15 cellular contexts compared by ENCODE assay signal in the genomic region with DNA sequence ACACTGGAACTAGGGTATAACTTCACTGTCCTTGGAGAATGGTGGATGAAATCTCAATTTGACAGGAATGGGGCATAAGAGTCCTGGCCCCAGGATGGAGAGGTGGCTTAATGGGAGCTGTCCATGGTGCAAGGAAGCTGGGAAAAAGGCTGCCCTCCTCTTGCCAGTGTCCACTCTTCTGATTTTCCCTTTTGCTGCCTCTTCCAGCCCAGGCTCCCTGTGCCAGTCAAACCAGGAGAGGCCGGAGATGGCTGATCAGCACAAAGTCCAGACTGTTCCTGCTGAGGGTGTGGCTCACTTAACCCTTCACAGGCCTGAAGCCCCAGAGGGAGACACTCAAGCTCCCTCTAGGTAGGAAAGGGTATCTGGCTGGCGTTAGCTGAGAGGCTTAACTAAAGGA. TPM values are rescaled to one million over a fixed set of nuclear protein-coding genes. Genes with fewer than 3 reads are reported as not detected.
A peak's percentile ranks its signal among the peaks of the same experiment; 100 is the strongest.
DNase-seq lines count a peak whose midpoint lies in the region; ATAC-seq and TF ChIP-seq lines count a peak whose summit lies in the region.
"Had no signal": no experiment of that assay in that cellular context is flagged by ENCODE, and none has a peak within 500 bp of the region (broad histone marks: within the 10 kb centered on the region; RNA-seq: fewer than 3 reads in every experiment).

A gene (minus strand): TSS at position 240 of the 400 bp plus-strand sequence. CDS start 1,806 bp downstream, outside the sequence.

- no peaks in the 10 kb centered on the region for H3K36me3 ChIP-seq in upper lobe of left lung
- H3K36me3 ChIP-seq in adrenal gland (replicated peaks in 1 of 2) = no peaks in the 10 kb centered on the region
- H3K36me3 ChIP-seq: right atrium auricular region, tibial nerve had no signal

- 58 to 64% methylated on average over 1 to 2 of the region's 2 CpGs for WGBS in upper lobe of left lung, 2 donors
- WGBS in adrenal gland, 4 donors = 70 to 82% (median 78%) methylated on average over 2 of the region's 2 CpGs

- TF ChIP-seq EP300 in upper lobe of left lung (IDR thresholded peaks at IDR 0.05) = no peak

- H3K36me3 Mint-ChIP-seq in HFFc6 (ENCODE audit: low read depth) (peaks cover 5% of the 10 kb centered on the region; the same call in 1 of the 2 replicates), WTC11 (peaks cover 10% of the 10 kb centered on the region)
- H3K36me3 Mint-ChIP-seq: activated naive CD8-positive, alpha-beta T cell had no signal

- H3K27me3 ChIP-seq in upper lobe of left lung (no peaks in the 10 kb centered on the region), adrenal gland (no peaks in the 10 kb centered on the region)
- H3K27me3 ChIP-seq: right atrium auricular region, tibial nerve had no signal

- intact Hi-C loops in adrenal gland (cut with DNase I) = no loop called here

- H3K4me1 ChIP-seq in upper lobe of left lung (peaks cover 0 to 11% (median 6%) of the 10 kb centered on the region in 4 donors), adrenal gland (replicated peaks in 1 of 2) (no peaks in the 10 kb centered on the region)
- H3K4me1 ChIP-seq: right atrium auricular region had no signal

- H3K9me3 ChIP-seq in upper lobe of left lung (no peaks in the 10 kb centered on the region), adrenal gland (replicated peaks in 1 of 3) (no peaks in the 10 kb centered on the region)
- H3K9me3 ChIP-seq: right atrium auricular region, tibial nerve had no signal

- TF ChIP-seq CTCF in 22Rv1 (IDR thresholded peaks at IDR 0.05) (no peak), HFFc6 (IDR thresholded peaks at IDR 0.05) (no peak), WTC11 (IDR thresholded peaks at IDR 0.05) (no peak), upper lobe of left lung (IDR thresholded peaks at IDR 0.05) (no peak), adrenal gland (IDR thresholded peaks at IDR 0.05) (no peak)

- no peak for TF ChIP-seq POLR2A in upper lobe of left lung (IDR thresholded peaks at IDR 0.05)
- no peak for TF ChIP-seq POLR2A in adrenal gland (IDR thresholded peaks at IDR 0.05)

- no peak within 1 kb of the TSS for H3K4me3 Mint-ChIP-seq in HFFc6
- no peak within 1 kb of the TSS for H3K4me3 Mint-ChIP-seq in WTC11
- H3K4me3 Mint-ChIP-seq: activated naive CD8-positive, alpha-beta T cell; memory B cell had no signal

- H3K27ac Mint-ChIP-seq in HFFc6 (no peak within 1 kb of the TSS), WTC11 (no peak within 1 kb of the TSS)
- H3K27ac Mint-ChIP-seq: activated naive CD8-positive, alpha-beta T cell; memory B cell had no signal

- H3K4me1 Mint-ChIP-seq in HFFc6 (ENCODE audit: low read depth) (peaks cover 40% of the 10 kb centered on the region), WTC11 (no peaks in the 10 kb centered on the region)

- peaks cover 10% of the 10 kb centered on the region for H3K27me3 Mint-ChIP-seq in HFFc6 (ENCODE audit: insufficient read depth)
- no peaks in the 10 kb centered on the region for H3K27me3 Mint-ChIP-seq in WTC11 (ENCODE audit: low read depth)
- H3K27me3 Mint-ChIP-seq: activated naive CD8-positive, alpha-beta T cell; memory B cell had no signal

- peak; percentile 60 for ATAC-seq in WTC11
- ATAC-seq in left lobe of liver = peak; percentile 74
- ATAC-seq in upper lobe of left lung (ENCODE audit: low FRiP score in 2 of 2) = no peak

- peak; percentile 15 for DNase-seq in HFFc6
- DNase-seq in WTC11 (ENCODE audit: low spot score) = no peak
- no peak for DNase-seq in left lobe of liver (ENCODE audit: low spot score)
- DNase-seq in upper lobe of left lung = no peak
- DNase-seq in adrenal gland = no peak
- no peak for DNase-seq in GM19240 (ENCODE audit: insufficient read length, low spot score)
- no peak for DNase-seq in NCI-H446 (lab: John Stamatoyannopoulos, UW)
- DNase-seq: glutamatergic neuron, NCI-H1694 treated with DMSO at 0.1 percent for 48 hours had no signal

- H3K9me3 Mint-ChIP-seq in HFFc6 (no peaks in the 10 kb centered on the region), WTC11 (peaks cover 5% of the 10 kb centered on the region)
- H3K9me3 Mint-ChIP-seq: memory B cell had no signal

- no peak within 1 kb of the TSS for H3K4me3 ChIP-seq in upper lobe of left lung
- H3K4me3 ChIP-seq in adrenal gland = no peak within 1 kb of the TSS
- H3K4me3 ChIP-seq: right atrium auricular region had no signal

- CTCF ChIA-PET in WTC11 (lab: Charles Lee) = interaction anchor here (0.9 to 4.4 kb wide), 6 partner anchors 12 to 62 kb away, joined by 3 to 25 read pairs (median 6); a partner anchor contains a TSS

- POLR2A ChIA-PET in WTC11 (lab: Charles Lee) = interaction anchor here (0.5 kb wide), 1 partner anchor 32 kb away, joined by 3 read pairs; no protein-coding TSS in a partner anchor

- peak within 1 kb of the TSS; percentile 72 for H3K27ac ChIP-seq in 22Rv1
- H3K27ac ChIP-seq in upper lobe of left lung = no peak within 1 kb of the TSS
- H3K27ac ChIP-seq in adrenal gland = no peak within 1 kb of the TSS
- H3K27ac ChIP-seq: right atrium auricular region had no signal

TF ChIP-seq in WTC11, 78 proteins besides CTCF, POLR2A, EP300 and RAD21:
- TF ChIP-seq, protein P1, sequence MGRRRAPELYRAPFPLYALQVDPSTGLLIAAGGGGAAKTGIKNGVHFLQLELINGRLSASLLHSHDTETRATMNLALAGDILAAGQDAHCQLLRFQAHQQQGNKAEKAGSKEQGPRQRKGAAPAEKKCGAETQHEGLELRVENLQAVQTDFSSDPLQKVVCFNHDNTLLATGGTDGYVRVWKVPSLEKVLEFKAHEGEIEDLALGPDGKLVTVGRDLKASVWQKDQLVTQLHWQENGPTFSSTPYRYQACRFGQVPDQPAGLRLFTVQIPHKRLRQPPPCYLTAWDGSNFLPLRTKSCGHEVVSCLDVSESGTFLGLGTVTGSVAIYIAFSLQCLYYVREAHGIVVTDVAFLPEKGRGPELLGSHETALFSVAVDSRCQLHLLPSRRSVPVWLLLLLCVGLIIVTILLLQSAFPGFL (CRISPR knock-in tag; IDR thresholded peaks at IDR 0.05; ENCODE audit: borderline replicate concordance) = peak; percentile 65; the same call in 1 of the 2 replicates
- TF ChIP-seq ZNF219 (CRISPR knock-in tag; IDR thresholded peaks at IDR 0.05; ENCODE audit: borderline replicate concordance) = no peak

RNA-seq across cellular contexts. Expression of the gene that starts here (rescaled TPM):
- total RNA-seq in HFFc6 (2021; fragmentation: NEBNext Ultra II Directional; extraction: Animal tissue kit (Norgen Biotek cat#: 25700)) = under 1 TPM in 1 of 6 experiments, not detected in 5; 0.23 TPM
- 0.32 to 0.87 TPM (median 0.71 TPM) in 3 replicates for total RNA-seq in WTC11 (2021)
- 0.28 TPM for total RNA-seq in left lobe of liver
- 1 to 10 TPM in 2 of 6 donors, under 1 TPM in 3, not detected in 1; under 0.01 to 6.2 (median 0.67) TPM for total RNA-seq in upper lobe of left lung
- total RNA-seq in adrenal gland = 1 to 10 TPM in 3 of 8 donors, under 1 TPM in 4, not detected in 1; under 0.01 to 1.6 (median 0.53) TPM
- under 1 TPM; 0.46 to 0.88 (median 0.64) TPM for polyA plus RNA-seq in adrenal gland
- total RNA-seq: Daoy had no signal

Comparison
In these comparisons a context has a peak if more than half of its experiments do, and no peak if none do; other contexts are left out.
1. Peak in DNase-seq in HFFc6; RNA of the gene not detected or under 1 TPM.
2. Peak in ATAC-seq in WTC11; RNA of the gene not detected or under 1 TPM.
3. Peak in ATAC-seq in left lobe of liver; RNA of the gene not detected or under 1 TPM.